1 cellular context compared by ENCODE assay signal in the genomic region with DNA sequence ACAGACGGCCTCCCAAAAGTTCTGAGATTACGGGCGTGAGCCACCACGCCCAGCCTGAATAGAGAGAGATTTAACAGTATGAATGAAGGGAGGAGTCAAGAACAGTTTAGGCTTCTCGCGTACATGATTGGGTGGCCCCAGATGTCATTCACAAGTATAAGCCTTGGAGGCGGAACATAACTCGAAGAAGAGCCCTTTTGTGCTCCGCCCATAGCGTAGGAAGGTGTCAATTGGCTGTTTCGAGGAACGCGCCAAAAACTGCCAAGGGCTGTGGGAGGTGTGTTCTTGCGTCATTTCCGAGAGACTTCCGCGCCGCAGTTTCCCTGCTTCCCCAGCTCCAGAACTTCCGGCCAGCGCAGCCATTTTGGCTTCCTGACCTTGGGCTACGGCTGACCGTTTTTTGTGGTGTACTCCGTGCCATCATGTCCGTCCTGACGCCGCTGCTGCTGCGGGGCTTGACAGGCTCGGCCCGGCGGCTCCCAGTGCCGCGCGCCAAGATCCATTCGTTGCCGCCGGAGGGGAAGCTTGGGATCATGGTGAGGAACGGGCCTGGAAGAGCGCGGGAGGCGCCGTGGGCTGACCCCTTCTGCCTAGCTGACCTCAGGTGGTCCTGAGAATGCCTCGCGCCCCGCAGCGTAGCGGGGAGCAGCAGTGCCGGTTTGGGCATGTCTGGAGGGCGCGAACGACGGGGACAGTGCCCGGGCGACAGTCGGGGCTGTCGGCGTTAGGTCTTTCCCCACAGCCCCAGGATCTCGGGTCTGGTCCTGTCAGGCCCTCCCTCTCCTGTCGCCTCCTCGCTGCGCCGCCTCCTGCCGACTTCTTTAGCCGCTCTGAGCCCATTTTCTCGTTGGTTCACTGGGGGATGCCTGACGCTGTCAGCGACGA.
TF ChIP-seq lines count a peak whose summit lies in the region.

TSS of gene COX8A (plus strand) at position 362 of the 885 bp plus-strand sequence. CDS start at position 423, 61 bp downstream.

TF ChIP-seq in HepG2, 621 proteins besides CTCF, POLR2A, EP300 and RAD21 (continued from another document and continues in another):
- TF ChIP-seq, protein P1, sequence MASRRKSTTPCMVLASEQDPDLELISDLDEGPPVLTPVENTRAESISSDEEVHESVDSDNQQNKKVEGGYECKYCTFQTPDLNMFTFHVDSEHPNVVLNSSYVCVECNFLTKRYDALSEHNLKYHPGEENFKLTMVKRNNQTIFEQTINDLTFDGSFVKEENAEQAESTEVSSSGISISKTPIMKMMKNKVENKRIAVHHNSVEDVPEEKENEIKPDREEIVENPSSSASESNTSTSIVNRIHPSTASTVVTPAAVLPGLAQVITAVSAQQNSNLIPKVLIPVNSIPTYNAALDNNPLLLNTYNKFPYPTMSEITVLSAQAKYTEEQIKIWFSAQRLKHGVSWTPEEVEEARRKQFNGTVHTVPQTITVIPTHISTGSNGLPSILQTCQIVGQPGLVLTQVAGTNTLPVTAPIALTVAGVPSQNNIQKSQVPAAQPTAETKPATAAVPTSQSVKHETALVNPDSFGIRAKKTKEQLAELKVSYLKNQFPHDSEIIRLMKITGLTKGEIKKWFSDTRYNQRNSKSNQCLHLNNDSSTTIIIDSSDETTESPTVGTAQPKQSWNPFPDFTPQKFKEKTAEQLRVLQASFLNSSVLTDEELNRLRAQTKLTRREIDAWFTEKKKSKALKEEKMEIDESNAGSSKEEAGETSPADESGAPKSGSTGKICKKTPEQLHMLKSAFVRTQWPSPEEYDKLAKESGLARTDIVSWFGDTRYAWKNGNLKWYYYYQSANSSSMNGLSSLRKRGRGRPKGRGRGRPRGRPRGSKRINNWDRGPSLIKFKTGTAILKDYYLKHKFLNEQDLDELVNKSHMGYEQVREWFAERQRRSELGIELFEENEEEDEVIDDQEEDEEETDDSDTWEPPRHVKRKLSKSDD (CRISPR knock-in tag; IDR thresholded peaks at IDR 0.05; ENCODE audit: low read depth), result peak; percentile 96
- no peak for TF ChIP-seq TRIM22 (IDR thresholded peaks at IDR 0.05)
- no peak for TF ChIP-seq ZNF256 (CRISPR knock-in tag; conservative IDR thresholded peaks at IDR 0.05)
- TF ChIP-seq RBFOX2 (IDR thresholded peaks at IDR 0.05; ENCODE audit: low read depth, low read length), result peak; percentile 95
- peak; percentile 87 for TF ChIP-seq YEATS2 (CRISPR knock-in tag; IDR thresholded peaks at IDR 0.05; ENCODE audit: borderline replicate concordance)
- TF ChIP-seq JUND (CRISPR knock-in tag; IDR thresholded peaks at IDR 0.05), result 0 out of 2 replicates have a peak, but pooled peaks have one; percentile 43
- TF ChIP-seq FOXC1 (CRISPR knock-in tag; IDR thresholded peaks at IDR 0.05; ENCODE audit: borderline replicate concordance), result no peak
- peak; percentile 66; the same call in 1 of the 2 replicates for TF ChIP-seq NR2C2 (CRISPR knock-in tag; IDR thresholded peaks at IDR 0.05; ENCODE audit: borderline replicate concordance)
- no peak; the same call in none of the 2 replicates for TF ChIP-seq ZFP90 (CRISPR knock-in tag; IDR thresholded peaks at IDR 0.05; ENCODE audit: borderline replicate concordance)
- TF ChIP-seq, protein P2, sequence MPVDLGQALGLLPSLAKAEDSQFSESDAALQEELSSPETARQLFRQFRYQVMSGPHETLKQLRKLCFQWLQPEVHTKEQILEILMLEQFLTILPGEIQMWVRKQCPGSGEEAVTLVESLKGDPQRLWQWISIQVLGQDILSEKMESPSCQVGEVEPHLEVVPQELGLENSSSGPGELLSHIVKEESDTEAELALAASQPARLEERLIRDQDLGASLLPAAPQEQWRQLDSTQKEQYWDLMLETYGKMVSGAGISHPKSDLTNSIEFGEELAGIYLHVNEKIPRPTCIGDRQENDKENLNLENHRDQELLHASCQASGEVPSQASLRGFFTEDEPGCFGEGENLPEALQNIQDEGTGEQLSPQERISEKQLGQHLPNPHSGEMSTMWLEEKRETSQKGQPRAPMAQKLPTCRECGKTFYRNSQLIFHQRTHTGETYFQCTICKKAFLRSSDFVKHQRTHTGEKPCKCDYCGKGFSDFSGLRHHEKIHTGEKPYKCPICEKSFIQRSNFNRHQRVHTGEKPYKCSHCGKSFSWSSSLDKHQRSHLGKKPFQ (CRISPR knock-in tag; IDR thresholded peaks at IDR 0.05; ENCODE audit: insufficient replicate concordance), result peak; percentile 17
- 0 out of 2 replicates have a peak, but pooled peaks have one; percentile 25 for TF ChIP-seq KDM3A (CRISPR knock-in tag; IDR thresholded peaks at IDR 0.05; ENCODE audit: low read depth)
- TF ChIP-seq ZNF780A (CRISPR knock-in tag; IDR thresholded peaks at IDR 0.05), result peak; percentile 81; the same call in 1 of the 2 replicates
- no peak for TF ChIP-seq RAD51 (IDR thresholded peaks at IDR 0.05; ENCODE audit: borderline replicate concordance)
- peak; percentile 71; the same call in 1 of the 2 replicates for TF ChIP-seq TARDBP (CRISPR knock-in tag; IDR thresholded peaks at IDR 0.05)
- peak; percentile 71; the same call in 1 of the 2 replicates for TF ChIP-seq ZFP36L1 (CRISPR knock-in tag; IDR thresholded peaks at IDR 0.05)
- no peak for TF ChIP-seq ZNF652 (CRISPR knock-in tag; IDR thresholded peaks at IDR 0.05; ENCODE audit: borderline replicate concordance, low read depth)
- TF ChIP-seq ZSCAN20 (CRISPR knock-in tag; IDR thresholded peaks at IDR 0.05; ENCODE audit: borderline replicate concordance), result no peak; the same call in 1 of the 2 replicates
- TF ChIP-seq MBD4 (IDR thresholded peaks at IDR 0.05; ENCODE audit: borderline replicate concordance, low read length), result no peak
- TF ChIP-seq ZNF513 (CRISPR knock-in tag; conservative IDR thresholded peaks at IDR 0.05), result no peak
- no peak for TF ChIP-seq TFE3 (CRISPR knock-in tag; IDR thresholded peaks at IDR 0.05)
- TF ChIP-seq, protein P3, sequence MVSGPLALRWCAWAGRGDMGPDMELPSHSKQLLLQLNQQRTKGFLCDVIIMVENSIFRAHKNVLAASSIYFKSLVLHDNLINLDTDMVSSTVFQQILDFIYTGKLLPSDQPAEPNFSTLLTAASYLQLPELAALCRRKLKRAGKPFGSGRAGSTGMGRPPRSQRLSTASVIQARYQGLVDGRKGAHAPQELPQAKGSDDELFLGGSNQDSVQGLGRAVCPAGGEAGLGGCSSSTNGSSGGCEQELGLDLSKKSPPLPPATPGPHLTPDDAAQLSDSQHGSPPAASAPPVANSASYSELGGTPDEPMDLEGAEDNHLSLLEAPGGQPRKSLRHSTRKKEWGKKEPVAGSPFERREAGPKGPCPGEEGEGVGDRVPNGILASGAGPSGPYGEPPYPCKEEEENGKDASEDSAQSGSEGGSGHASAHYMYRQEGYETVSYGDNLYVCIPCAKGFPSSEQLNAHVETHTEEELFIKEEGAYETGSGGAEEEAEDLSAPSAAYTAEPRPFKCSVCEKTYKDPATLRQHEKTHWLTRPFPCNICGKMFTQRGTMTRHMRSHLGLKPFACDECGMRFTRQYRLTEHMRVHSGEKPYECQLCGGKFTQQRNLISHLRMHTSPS (CRISPR knock-in tag; IDR thresholded peaks at IDR 0.05; ENCODE audit: low read depth), result no peak
- TF ChIP-seq, protein P4, sequence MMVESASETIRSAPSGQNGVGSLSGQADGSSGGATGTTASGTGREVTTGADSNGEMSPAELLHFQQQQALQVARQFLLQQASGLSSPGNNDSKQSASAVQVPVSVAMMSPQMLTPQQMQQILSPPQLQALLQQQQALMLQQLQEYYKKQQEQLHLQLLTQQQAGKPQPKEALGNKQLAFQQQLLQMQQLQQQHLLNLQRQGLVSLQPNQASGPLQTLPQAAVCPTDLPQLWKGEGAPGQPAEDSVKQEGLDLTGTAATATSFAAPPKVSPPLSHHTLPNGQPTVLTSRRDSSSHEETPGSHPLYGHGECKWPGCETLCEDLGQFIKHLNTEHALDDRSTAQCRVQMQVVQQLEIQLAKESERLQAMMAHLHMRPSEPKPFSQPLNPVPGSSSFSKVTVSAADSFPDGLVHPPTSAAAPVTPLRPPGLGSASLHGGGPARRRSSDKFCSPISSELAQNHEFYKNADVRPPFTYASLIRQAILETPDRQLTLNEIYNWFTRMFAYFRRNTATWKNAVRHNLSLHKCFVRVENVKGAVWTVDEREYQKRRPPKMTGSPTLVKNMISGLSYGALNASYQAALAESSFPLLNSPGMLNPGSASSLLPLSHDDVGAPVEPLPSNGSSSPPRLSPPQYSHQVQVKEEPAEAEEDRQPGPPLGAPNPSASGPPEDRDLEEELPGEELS (CRISPR knock-in tag; IDR thresholded peaks at IDR 0.05), result no peak; the same call in 1 of the 2 replicates
- TF ChIP-seq, protein P5, sequence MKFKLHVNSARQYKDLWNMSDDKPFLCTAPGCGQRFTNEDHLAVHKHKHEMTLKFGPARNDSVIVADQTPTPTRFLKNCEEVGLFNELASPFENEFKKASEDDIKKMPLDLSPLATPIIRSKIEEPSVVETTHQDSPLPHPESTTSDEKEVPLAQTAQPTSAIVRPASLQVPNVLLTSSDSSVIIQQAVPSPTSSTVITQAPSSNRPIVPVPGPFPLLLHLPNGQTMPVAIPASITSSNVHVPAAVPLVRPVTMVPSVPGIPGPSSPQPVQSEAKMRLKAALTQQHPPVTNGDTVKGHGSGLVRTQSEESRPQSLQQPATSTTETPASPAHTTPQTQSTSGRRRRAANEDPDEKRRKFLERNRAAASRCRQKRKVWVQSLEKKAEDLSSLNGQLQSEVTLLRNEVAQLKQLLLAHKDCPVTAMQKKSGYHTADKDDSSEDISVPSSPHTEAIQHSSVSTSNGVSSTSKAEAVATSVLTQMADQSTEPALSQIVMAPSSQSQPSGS (CRISPR knock-in tag; IDR thresholded peaks at IDR 0.05), result peak; percentile 87; the same call in 1 of the 2 replicates
- TF ChIP-seq ZNF30 (CRISPR knock-in tag; IDR thresholded peaks at IDR 0.05), result no peak
- TF ChIP-seq, protein P6, sequence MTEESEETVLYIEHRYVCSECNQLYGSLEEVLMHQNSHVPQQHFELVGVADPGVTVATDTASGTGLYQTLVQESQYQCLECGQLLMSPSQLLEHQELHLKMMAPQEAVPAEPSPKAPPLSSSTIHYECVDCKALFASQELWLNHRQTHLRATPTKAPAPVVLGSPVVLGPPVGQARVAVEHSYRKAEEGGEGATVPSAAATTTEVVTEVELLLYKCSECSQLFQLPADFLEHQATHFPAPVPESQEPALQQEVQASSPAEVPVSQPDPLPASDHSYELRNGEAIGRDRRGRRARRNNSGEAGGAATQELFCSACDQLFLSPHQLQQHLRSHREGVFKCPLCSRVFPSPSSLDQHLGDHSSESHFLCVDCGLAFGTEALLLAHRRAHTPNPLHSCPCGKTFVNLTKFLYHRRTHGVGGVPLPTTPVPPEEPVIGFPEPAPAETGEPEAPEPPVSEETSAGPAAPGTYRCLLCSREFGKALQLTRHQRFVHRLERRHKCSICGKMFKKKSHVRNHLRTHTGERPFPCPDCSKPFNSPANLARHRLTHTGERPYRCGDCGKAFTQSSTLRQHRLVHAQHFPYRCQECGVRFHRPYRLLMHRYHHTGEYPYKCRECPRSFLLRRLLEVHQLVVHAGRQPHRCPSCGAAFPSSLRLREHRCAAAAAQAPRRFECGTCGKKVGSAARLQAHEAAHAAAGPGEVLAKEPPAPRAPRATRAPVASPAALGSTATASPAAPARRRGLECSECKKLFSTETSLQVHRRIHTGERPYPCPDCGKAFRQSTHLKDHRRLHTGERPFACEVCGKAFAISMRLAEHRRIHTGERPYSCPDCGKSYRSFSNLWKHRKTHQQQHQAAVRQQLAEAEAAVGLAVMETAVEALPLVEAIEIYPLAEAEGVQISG (CRISPR knock-in tag; IDR thresholded peaks at IDR 0.05), result peak; percentile 92
- TF ChIP-seq ZNF598 (CRISPR knock-in tag; IDR thresholded peaks at IDR 0.05; ENCODE audit: borderline replicate concordance), result no peak; the same call in 1 of the 2 replicates
- no peak for TF ChIP-seq HDAC6 (IDR thresholded peaks at IDR 0.05; ENCODE audit: low read depth, low read length)
- TF ChIP-seq YY1 (IDR thresholded peaks at IDR 0.05; ENCODE audit: insufficient read depth, insufficient replicate concordance, low read depth, low read length), result peak; percentile 98
